ENCODE assay signal across 1 cellular context in the genomic region with DNA sequence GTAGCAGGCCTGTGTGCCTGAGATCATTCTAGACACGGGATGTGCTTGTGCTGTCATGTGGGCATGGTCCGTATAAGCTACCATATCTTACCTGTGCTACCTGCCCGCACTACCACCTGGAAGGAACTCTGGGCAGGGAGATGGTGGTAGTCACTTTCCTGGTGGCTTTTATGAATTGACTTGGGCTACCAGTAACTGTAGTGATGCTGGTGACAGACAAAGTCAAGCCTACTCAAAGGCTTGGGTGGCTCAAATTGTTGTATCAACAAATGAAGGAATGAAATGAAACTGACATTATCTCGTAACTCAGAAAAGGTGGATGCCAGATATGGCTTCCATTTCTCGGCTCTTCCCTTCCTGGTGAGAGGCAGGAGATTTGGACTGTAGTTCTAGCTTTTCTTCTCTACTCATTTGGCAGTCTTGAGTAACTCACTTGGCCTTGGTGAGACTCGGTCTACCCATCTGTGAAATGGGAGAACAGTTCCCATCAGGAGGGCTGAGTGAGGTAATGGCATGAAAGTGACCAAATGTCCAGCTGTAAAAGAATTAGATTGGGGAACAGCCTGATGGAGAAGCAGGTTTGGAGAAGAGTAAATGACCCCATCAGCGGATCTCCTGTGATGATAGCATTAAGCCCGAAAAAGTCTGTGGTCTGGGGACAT.
TF ChIP-seq lines count a peak whose summit lies in the region.

No MANE protein-coding gene starts in this region.

TF ChIP-seq in H1, 55 proteins besides CTCF, POLR2A, EP300 and RAD21:
- TF ChIP-seq, protein P1, sequence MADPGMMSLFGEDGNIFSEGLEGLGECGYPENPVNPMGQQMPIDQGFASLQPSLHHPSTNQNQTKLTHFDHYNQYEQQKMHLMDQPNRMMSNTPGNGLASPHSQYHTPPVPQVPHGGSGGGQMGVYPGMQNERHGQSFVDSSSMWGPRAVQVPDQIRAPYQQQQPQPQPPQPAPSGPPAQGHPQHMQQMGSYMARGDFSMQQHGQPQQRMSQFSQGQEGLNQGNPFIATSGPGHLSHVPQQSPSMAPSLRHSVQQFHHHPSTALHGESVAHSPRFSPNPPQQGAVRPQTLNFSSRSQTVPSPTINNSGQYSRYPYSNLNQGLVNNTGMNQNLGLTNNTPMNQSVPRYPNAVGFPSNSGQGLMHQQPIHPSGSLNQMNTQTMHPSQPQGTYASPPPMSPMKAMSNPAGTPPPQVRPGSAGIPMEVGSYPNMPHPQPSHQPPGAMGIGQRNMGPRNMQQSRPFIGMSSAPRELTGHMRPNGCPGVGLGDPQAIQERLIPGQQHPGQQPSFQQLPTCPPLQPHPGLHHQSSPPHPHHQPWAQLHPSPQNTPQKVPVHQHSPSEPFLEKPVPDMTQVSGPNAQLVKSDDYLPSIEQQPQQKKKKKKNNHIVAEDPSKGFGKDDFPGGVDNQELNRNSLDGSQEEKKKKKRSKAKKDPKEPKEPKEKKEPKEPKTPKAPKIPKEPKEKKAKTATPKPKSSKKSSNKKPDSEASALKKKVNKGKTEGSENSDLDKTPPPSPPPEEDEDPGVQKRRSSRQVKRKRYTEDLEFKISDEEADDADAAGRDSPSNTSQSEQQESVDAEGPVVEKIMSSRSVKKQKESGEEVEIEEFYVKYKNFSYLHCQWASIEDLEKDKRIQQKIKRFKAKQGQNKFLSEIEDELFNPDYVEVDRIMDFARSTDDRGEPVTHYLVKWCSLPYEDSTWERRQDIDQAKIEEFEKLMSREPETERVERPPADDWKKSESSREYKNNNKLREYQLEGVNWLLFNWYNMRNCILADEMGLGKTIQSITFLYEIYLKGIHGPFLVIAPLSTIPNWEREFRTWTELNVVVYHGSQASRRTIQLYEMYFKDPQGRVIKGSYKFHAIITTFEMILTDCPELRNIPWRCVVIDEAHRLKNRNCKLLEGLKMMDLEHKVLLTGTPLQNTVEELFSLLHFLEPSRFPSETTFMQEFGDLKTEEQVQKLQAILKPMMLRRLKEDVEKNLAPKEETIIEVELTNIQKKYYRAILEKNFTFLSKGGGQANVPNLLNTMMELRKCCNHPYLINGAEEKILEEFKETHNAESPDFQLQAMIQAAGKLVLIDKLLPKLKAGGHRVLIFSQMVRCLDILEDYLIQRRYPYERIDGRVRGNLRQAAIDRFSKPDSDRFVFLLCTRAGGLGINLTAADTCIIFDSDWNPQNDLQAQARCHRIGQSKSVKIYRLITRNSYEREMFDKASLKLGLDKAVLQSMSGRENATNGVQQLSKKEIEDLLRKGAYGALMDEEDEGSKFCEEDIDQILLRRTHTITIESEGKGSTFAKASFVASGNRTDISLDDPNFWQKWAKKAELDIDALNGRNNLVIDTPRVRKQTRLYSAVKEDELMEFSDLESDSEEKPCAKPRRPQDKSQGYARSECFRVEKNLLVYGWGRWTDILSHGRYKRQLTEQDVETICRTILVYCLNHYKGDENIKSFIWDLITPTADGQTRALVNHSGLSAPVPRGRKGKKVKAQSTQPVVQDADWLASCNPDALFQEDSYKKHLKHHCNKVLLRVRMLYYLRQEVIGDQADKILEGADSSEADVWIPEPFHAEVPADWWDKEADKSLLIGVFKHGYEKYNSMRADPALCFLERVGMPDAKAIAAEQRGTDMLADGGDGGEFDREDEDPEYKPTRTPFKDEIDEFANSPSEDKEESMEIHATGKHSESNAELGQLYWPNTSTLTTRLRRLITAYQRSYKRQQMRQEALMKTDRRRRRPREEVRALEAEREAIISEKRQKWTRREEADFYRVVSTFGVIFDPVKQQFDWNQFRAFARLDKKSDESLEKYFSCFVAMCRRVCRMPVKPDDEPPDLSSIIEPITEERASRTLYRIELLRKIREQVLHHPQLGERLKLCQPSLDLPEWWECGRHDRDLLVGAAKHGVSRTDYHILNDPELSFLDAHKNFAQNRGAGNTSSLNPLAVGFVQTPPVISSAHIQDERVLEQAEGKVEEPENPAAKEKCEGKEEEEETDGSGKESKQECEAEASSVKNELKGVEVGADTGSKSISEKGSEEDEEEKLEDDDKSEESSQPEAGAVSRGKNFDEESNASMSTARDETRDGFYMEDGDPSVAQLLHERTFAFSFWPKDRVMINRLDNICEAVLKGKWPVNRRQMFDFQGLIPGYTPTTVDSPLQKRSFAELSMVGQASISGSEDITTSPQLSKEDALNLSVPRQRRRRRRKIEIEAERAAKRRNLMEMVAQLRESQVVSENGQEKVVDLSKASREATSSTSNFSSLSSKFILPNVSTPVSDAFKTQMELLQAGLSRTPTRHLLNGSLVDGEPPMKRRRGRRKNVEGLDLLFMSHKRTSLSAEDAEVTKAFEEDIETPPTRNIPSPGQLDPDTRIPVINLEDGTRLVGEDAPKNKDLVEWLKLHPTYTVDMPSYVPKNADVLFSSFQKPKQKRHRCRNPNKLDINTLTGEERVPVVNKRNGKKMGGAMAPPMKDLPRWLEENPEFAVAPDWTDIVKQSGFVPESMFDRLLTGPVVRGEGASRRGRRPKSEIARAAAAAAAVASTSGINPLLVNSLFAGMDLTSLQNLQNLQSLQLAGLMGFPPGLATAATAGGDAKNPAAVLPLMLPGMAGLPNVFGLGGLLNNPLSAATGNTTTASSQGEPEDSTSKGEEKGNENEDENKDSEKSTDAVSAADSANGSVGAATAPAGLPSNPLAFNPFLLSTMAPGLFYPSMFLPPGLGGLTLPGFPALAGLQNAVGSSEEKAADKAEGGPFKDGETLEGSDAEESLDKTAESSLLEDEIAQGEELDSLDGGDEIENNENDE (IDR thresholded peaks at IDR 0.05; ENCODE audit: insufficient replicate concordance, low read length) = no peak
- peak; percentile 74; the same call in 1 of the 2 replicates for TF ChIP-seq KDM1A (IDR thresholded peaks at IDR 0.05; ENCODE audit: borderline replicate concordance, low read length)
- peak; percentile 94 for TF ChIP-seq TAF7 (optimal IDR thresholded peaks at IDR 0.05; ENCODE audit: borderline replicate concordance, low read depth, low read length)
- TF ChIP-seq TBP (IDR thresholded peaks at IDR 0.05; ENCODE audit: low read depth, low read length) = peak; percentile 40; the same call in 1 of the 2 replicates
